In genomic region chr21:35619184-35619583, GRCh38 we compare ENCODE assay signal across 15 cellular contexts.
A peak's percentile ranks its signal among the peaks of the same experiment; 100 is the strongest.
DNase-seq lines count a peak whose midpoint lies in the region; ATAC-seq, FAIRE-seq and TF ChIP-seq lines count a peak whose summit lies in the region.
"Had no signal": no experiment of that assay in that cellular context is flagged by ENCODE, and none has a peak within 500 bp of the region (broad histone marks: within the 10 kb centered on the region; RNA-seq: fewer than 3 reads in every experiment).

No MANE protein-coding gene starts in this region.

- peaks cover 13% of the 10 kb centered on the region for H3K4me1 ChIP-seq in endothelial cell of umbilical vein (ENCODE audit: control insufficient read depth, extremely low read depth, insufficient read depth, low read length)
- peaks cover 12% of the 10 kb centered on the region for H3K4me1 ChIP-seq in osteoblast (ENCODE audit: insufficient read depth, low read length)

- H3K4me2 ChIP-seq in endothelial cell of umbilical vein (ENCODE audit: insufficient read depth, low read length) (no peak overlapping the region), osteoblast (ENCODE audit: insufficient read depth, low read length) (no peak overlapping the region)

- H3K27me3 ChIP-seq in endothelial cell of umbilical vein (ENCODE audit: control insufficient read depth in 2 of 2, insufficient read depth in 2 of 2, low read length in 2 of 2) (no peaks in the 10 kb centered on the region), osteoblast (ENCODE audit: insufficient read depth, low read length) (no peaks in the 10 kb centered on the region)

- TF ChIP-seq POLR2A in endothelial cell of umbilical vein (IDR thresholded peaks at IDR 0.05; ENCODE audit: low read depth, low read length) = no peak

- dilution Hi-C loops in endothelial cell of umbilical vein (cut with MboI; ENCODE audit: extremely low pct_ligation_motif_present, low sequenced_read_pairs) = no loop called here

- H3K36me3 Mint-ChIP-seq in osteocyte (ENCODE audit: unreplicated experiment) = peaks cover 3% of the 10 kb centered on the region

- FAIRE-seq in endothelial cell of umbilical vein (lab: Jason Lieb, UNC) = no peak
- FAIRE-seq: small intestine had no signal

- H3K79me2 ChIP-seq in endothelial cell of umbilical vein (ENCODE audit: control insufficient read depth, insufficient read depth, low read length) = no peaks in the 10 kb centered on the region
- no peaks in the 10 kb centered on the region for H3K79me2 ChIP-seq in osteoblast (ENCODE audit: insufficient read depth, low read length)

- no peak overlapping the region for H3K9ac ChIP-seq in endothelial cell of umbilical vein (replicated peaks; ENCODE audit: extremely low read depth, insufficient read depth, low read length)

- H3K27ac Mint-ChIP-seq in osteocyte (ENCODE audit: unreplicated experiment) = no peak overlapping the region
- H3K27ac Mint-ChIP-seq: activated CD8-positive, alpha-beta T cell treated with anti-CD3 and anti-CD28 coated beads, Interleukin-2, amount 10 ng/mL, durations not matched to agents 7 days and 5 days had no signal

- H3K4me3 Mint-ChIP-seq in osteocyte (ENCODE audit: unreplicated experiment) = no peak overlapping the region
- H3K4me3 Mint-ChIP-seq: activated CD8-positive, alpha-beta T cell treated with anti-CD3 and anti-CD28 coated beads, Interleukin-2, amount 10 ng/mL, durations not matched to agents 7 days and 5 days; central memory CD8-positive, alpha-beta T cell had no signal

- H3K27ac ChIP-seq in endothelial cell of umbilical vein (ENCODE audit: insufficient read depth, low read depth, low read length) (no peak overlapping the region), osteoblast (ENCODE audit: low read depth, low read length) (peak overlapping the region; percentile 33)

- H3K4me3 ChIP-seq in endothelial cell of umbilical vein (replicated peaks in 1 of 3; ENCODE audit: insufficient read depth in 1 of 3, low read depth in 1 of 3, low read length in 3 of 3) (no peak overlapping the region), osteoblast (ENCODE audit: insufficient read depth, low read length) (no peak overlapping the region)

- intact Hi-C loops in endothelial cell of umbilical vein (cut with micrococcal nuclease) = no loop called here

- CTCF ChIA-PET in endothelial cell of umbilical vein (lab: Charles Lee) = no interaction called here

- peaks cover 11% of the 10 kb centered on the region for H3K4me1 Mint-ChIP-seq in osteocyte (ENCODE audit: unreplicated experiment)
- H3K4me1 Mint-ChIP-seq: central memory CD8-positive, alpha-beta T cell had no signal

- H3K9me1 ChIP-seq in endothelial cell of umbilical vein (replicated peaks; ENCODE audit: control insufficient read depth, extremely low read depth, insufficient read depth, low read length) = no peaks in the 10 kb centered on the region

- no peaks in the 10 kb centered on the region for H3K27me3 Mint-ChIP-seq in osteocyte (ENCODE audit: unreplicated experiment)

- H2AFZ ChIP-seq in endothelial cell of umbilical vein (ENCODE audit: low read depth, low read length) (no peak overlapping the region), osteoblast (ENCODE audit: low read length) (no peak overlapping the region)

- TF ChIP-seq CTCF in endothelial cell of umbilical vein (IDR thresholded peaks at IDR 0.05; ENCODE audit: extremely low read depth in 1 of 2, insufficient read depth in 1 of 2, low read depth in 1 of 2, low read length in 2 of 2) = no peak
- no peak for TF ChIP-seq CTCF in osteoblast (IDR thresholded peaks at IDR 0.05; ENCODE audit: extremely low read depth, low read depth, low read length)
- no peak for TF ChIP-seq CTCF in osteocyte (IDR thresholded peaks at IDR 0.05)

- POLR2A ChIA-PET in endothelial cell of umbilical vein (lab: Charles Lee) = no interaction called here

- peaks cover 3% of the 10 kb centered on the region for H3K9me3 Mint-ChIP-seq in osteocyte (ENCODE audit: unreplicated experiment)
- H3K9me3 Mint-ChIP-seq: central memory CD8-positive, alpha-beta T cell had no signal

- H4K20me1 ChIP-seq in endothelial cell of umbilical vein (replicated peaks; ENCODE audit: control insufficient read depth, extremely low read depth, insufficient read depth, low read length) (no peaks in the 10 kb centered on the region), osteoblast (ENCODE audit: insufficient read depth, low read length) (no peaks in the 10 kb centered on the region)

- ATAC-seq in GM21390 (IDR thresholded peaks at IDR 0.05; ENCODE audit: unreplicated experiment) = no peak
- ATAC-seq: activated CD8-positive, alpha-beta T cell treated with anti-CD3 and anti-CD28 coated beads, Interleukin-2, amount 10 ng/mL, durations not matched to agents 7 days and 5 days; Right ventricle myocardium inferior had no signal

- BruUV-seq in endothelial cell of umbilical vein (replicated peaks; lab: Mats Ljungman, UMichigan) = no TSS peak

- H3K9me3 ChIP-seq in endothelial cell of umbilical vein (replicated peaks; ENCODE audit: control insufficient read depth, insufficient read depth, low read length) (no peaks in the 10 kb centered on the region), osteoblast (ENCODE audit: low read depth, low read length) (no peaks in the 10 kb centered on the region)

- no peaks in the 10 kb centered on the region for H3K36me3 ChIP-seq in endothelial cell of umbilical vein (ENCODE audit: control insufficient read depth in 2 of 2, extremely low read depth in 1 of 2, insufficient read depth in 2 of 2, low read length in 2 of 2)
- no peaks in the 10 kb centered on the region for H3K36me3 ChIP-seq in osteoblast (ENCODE audit: insufficient read depth, low read length)

- DNase-seq in GM03348 (ENCODE audit: low spot score) (peak; percentile 27), OCI-M1 (lab: John Stamatoyannopoulos, UW) (peak; percentile 28), endothelial cell of umbilical vein (ENCODE audit: low read depth, low spot score) (peak; percentile 6), osteoblast (ENCODE audit: insufficient read length, low spot score, missing footprints) (no peak), occipital lobe (lab: John Stamatoyannopoulos, UW) (no peak), osteocyte (ENCODE audit: extremely low spot score, unreplicated experiment) (no peak)
- DNase-seq in stimulated activated naive CD4-positive, alpha-beta T cell treated with Interleukin-2 at 50 U/mL for 16 hours (lab: John Stamatoyannopoulos, UW) = no peak
- DNase-seq: activated CD8-positive, alpha-beta T cell treated with anti-CD3 and anti-CD28 coated beads, Interleukin-2, amount 10 ng/mL, durations not matched to agents 7 days and 5 days; activated effector memory CD4-positive, alpha-beta T cell treated with anti-CD3 and anti-CD28 coated beads, Interleukin-2, amount 50 U/mL, for 16 hours; Calu3; NCI-H526 treated with DMSO at 0.1 percent for 48 hours; small intestine had no signal

TF ChIP-seq in endothelial cell of umbilical vein, 7 proteins besides CTCF, POLR2A, EP300 and RAD21:
- TF ChIP-seq POLR2AphosphoS5 (IDR thresholded peaks at IDR 0.05; ENCODE audit: insufficient read depth, low read depth, low read length) (no peak), FOS (IDR thresholded peaks at IDR 0.05; ENCODE audit: borderline replicate concordance, insufficient read depth, low read length) (peak; percentile 63), GATA2 (IDR thresholded peaks at IDR 0.05; ENCODE audit: insufficient read depth, insufficient read length, low read depth, low read length) (peak; percentile 74)

Comparison
In these comparisons a context has a peak if more than half of its experiments do, and no peak if none do; other contexts are left out.
1. DNase-seq: peak in GM03348 (single experiment), OCI-M1 (single experiment) and endothelial cell of umbilical vein (single experiment); none in osteoblast (single experiment), occipital lobe (single experiment), stimulated activated naive CD4-positive, alpha-beta T cell treated with Interleukin-2 at 50 U/mL for 16 hours (single experiment) and osteocyte (single experiment).